ENCODE assay signal across 1 cellular context in the genomic region with DNA sequence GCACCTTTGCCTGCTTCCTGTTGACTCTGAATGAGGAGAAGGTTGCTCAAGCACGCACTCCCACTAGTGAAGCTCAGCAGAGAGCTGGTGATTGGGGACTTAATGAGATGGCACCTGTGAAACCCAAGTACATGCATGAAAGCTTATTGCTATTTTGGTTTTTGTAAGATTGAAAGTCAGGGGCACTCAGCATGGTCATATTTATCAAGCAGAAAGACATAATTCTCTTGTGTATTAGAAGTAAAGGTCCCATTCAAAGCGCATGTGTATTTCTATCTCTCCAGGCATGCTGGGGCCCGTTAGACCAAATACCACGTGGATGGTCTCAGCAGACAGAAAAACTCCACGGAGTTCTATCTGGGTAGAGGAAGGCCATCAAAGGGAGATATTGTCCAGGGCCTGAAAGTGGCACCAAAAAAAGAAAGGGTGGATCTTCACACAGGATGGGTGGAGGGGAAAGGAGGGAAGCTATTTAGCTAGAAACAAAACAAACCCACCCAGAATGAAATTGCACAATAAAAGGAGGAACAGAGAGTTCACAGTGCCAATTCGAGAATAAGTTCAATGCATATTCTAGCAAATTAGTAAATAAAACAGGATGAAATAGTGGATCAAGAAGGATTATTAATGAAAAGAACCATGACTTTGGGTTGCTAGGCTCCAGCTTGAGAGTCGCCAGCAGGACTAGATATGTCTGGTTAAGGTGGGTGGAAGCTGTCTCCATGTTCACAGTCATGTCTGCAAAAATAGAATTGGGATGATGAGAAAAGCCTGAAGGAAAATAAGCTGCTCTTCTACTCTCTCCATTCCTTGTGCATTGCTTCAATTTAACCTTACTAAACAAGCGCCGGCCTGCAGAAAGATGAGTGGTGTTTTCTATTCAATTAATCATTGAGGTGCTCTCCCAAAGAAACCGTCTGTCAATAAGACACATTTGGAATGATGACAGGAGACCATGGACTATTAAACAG.
TF ChIP-seq lines count a peak whose summit lies in the region.

No MANE protein-coding gene starts in this region.

TF ChIP-seq in GM12878, 131 proteins besides CTCF, POLR2A, EP300 and RAD21 (continued from another document):
- no peak for TF ChIP-seq REST (IDR thresholded peaks at IDR 0.05; ENCODE audit: low read depth, low read length)
- no peak for TF ChIP-seq ZBTB33 (IDR thresholded peaks at IDR 0.05)
- no peak for TF ChIP-seq BMI1 (IDR thresholded peaks at IDR 0.05; ENCODE audit: borderline replicate concordance)
- no peak for TF ChIP-seq BCL11A (IDR thresholded peaks at IDR 0.05; ENCODE audit: low read depth, low read length)
- TF ChIP-seq ZZZ3 (IDR thresholded peaks at IDR 0.05; ENCODE audit: control insufficient read depth, insufficient read length, low read depth) = no peak
- no peak for TF ChIP-seq NR2C1 (IDR thresholded peaks at IDR 0.05)
- no peak for TF ChIP-seq RELA (IDR thresholded peaks at IDR 0.05; ENCODE audit: borderline replicate concordance, partially characterized antibody)
- TF ChIP-seq, protein P1, sequence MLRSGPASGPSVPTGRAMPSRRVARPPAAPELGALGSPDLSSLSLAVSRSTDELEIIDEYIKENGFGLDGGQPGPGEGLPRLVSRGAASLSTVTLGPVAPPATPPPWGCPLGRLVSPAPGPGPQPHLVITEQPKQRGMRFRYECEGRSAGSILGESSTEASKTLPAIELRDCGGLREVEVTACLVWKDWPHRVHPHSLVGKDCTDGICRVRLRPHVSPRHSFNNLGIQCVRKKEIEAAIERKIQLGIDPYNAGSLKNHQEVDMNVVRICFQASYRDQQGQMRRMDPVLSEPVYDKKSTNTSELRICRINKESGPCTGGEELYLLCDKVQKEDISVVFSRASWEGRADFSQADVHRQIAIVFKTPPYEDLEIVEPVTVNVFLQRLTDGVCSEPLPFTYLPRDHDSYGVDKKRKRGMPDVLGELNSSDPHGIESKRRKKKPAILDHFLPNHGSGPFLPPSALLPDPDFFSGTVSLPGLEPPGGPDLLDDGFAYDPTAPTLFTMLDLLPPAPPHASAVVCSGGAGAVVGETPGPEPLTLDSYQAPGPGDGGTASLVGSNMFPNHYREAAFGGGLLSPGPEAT (IDR thresholded peaks at IDR 0.05; ENCODE audit: low read depth) = no peak
- peak; percentile 34; the same call in 1 of the 2 replicates for TF ChIP-seq SPI1 (IDR thresholded peaks at IDR 0.05; ENCODE audit: borderline replicate concordance, insufficient read depth, low read depth, low read length)
- no peak for TF ChIP-seq BACH1 (IDR thresholded peaks at IDR 0.05; ENCODE audit: borderline replicate concordance)
- TF ChIP-seq IKZF2 (IDR thresholded peaks at IDR 0.05) = peak in 1 of 2 experiments; percentile 40; a peak in 2 of 4 replicates
- TF ChIP-seq, protein P2, sequence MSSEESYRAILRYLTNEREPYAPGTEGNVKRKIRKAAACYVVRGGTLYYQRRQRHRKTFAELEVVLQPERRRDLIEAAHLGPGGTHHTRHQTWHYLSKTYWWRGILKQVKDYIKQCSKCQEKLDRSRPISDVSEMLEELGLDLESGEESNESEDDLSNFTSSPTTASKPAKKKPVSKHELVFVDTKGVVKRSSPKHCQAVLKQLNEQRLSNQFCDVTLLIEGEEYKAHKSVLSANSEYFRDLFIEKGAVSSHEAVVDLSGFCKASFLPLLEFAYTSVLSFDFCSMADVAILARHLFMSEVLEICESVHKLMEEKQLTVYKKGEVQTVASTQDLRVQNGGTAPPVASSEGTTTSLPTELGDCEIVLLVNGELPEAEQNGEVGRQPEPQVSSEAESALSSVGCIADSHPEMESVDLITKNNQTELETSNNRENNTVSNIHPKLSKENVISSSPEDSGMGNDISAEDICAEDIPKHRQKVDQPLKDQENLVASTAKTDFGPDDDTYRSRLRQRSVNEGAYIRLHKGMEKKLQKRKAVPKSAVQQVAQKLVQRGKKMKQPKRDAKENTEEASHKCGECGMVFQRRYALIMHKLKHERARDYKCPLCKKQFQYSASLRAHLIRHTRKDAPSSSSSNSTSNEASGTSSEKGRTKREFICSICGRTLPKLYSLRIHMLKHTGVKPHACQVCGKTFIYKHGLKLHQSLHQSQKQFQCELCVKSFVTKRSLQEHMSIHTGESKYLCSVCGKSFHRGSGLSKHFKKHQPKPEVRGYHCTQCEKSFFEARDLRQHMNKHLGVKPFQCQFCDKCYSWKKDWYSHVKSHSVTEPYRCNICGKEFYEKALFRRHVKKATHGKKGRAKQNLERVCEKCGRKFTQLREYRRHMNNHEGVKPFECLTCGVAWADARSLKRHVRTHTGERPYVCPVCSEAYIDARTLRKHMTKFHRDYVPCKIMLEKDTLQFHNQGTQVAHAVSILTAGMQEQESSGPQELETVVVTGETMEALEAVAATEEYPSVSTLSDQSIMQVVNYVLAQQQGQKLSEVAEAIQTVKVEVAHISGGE (CRISPR knock-in tag; IDR thresholded peaks at IDR 0.05) = no peak
- no peak for TF ChIP-seq ZNF384 (IDR thresholded peaks at IDR 0.05; ENCODE audit: borderline replicate concordance, low read depth, low read length)
- TF ChIP-seq RB1 (IDR thresholded peaks at IDR 0.05; ENCODE audit: borderline replicate concordance) = no peak
- no peak for TF ChIP-seq SMARCA5 (IDR thresholded peaks at IDR 0.05)
- TF ChIP-seq, protein P3, sequence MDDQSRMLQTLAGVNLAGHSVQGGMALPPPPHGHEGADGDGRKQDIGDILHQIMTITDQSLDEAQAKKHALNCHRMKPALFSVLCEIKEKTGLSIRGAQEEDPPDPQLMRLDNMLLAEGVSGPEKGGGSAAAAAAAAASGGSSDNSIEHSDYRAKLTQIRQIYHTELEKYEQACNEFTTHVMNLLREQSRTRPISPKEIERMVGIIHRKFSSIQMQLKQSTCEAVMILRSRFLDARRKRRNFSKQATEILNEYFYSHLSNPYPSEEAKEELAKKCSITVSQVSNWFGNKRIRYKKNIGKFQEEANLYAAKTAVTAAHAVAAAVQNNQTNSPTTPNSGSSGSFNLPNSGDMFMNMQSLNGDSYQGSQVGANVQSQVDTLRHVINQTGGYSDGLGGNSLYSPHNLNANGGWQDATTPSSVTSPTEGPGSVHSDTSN (IDR thresholded peaks at IDR 0.05; ENCODE audit: insufficient replicate concordance, low read depth, low read length) = no peak
- TF ChIP-seq CREM (IDR thresholded peaks at IDR 0.05; ENCODE audit: low read depth) = no peak
- no peak for TF ChIP-seq CBX5 (IDR thresholded peaks at IDR 0.05; ENCODE audit: low read depth)
- no peak for TF ChIP-seq RBBP5 (conservative IDR thresholded peaks at IDR 0.05)
- TF ChIP-seq ZNF24 (IDR thresholded peaks at IDR 0.05) = no peak
- no peak for TF ChIP-seq PAX8 (IDR thresholded peaks at IDR 0.05)
- no peak for TF ChIP-seq POLR2AphosphoS5 (IDR thresholded peaks at IDR 0.05; ENCODE audit: low read length)
- TF ChIP-seq SRF (IDR thresholded peaks at IDR 0.05; ENCODE audit: low read depth in 2 of 2, low read length in 2 of 2) = no peak
- no peak for TF ChIP-seq TCF7 (IDR thresholded peaks at IDR 0.05; ENCODE audit: borderline replicate concordance)
- no peak for TF ChIP-seq SIN3A (IDR thresholded peaks at IDR 0.05; ENCODE audit: low read depth, low read length)
- TF ChIP-seq PAX5 (IDR thresholded peaks at IDR 0.05; ENCODE audit: borderline replicate concordance, low read depth, low read length) = 0 out of 2 replicates have a peak, but pooled peaks have one; percentile 9
- peak; percentile 6 to 45; a peak in 2 of 4 replicates for TF ChIP-seq BHLHE40 (IDR thresholded peaks at IDR 0.05; ENCODE audit: borderline replicate concordance in 1 of 2, low read depth in 2 of 2, low read length in 1 of 2)
- TF ChIP-seq, protein P4, sequence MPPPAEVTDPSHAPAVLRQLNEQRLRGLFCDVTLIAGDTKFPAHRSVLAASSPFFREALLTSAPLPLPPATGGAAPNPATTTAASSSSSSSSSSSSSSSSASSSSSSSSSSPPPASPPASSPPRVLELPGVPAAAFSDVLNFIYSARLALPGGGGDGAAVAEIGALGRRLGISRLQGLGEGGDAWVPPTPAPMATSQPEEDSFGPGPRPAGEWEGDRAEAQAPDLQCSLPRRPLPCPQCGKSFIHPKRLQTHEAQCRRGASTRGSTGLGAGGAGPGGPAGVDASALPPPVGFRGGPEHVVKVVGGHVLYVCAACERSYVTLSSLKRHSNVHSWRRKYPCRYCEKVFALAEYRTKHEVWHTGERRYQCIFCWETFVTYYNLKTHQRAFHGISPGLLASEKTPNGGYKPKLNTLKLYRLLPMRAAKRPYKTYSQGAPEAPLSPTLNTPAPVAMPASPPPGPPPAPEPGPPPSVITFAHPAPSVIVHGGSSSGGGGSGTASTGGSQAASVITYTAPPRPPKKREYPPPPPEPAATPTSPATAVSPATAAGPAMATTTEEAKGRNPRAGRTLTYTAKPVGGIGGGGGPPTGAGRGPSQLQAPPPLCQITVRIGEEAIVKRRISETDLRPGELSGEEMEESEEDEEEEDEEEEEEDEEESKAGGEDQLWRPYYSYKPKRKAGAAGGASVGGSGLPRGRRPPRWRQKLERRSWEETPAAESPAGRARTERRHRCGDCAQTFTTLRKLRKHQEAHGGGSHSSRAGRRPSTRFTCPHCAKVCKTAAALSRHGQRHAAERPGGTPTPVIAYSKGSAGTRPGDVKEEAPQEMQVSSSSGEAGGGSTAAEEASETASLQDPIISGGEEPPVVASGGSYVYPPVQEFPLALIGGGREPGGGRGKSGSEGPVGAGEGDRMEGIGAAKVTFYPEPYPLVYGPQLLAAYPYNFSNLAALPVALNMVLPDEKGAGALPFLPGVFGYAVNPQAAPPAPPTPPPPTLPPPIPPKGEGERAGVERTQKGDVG (CRISPR knock-in tag; IDR thresholded peaks at IDR 0.05) = no peak
- TF ChIP-seq CBX3 (IDR thresholded peaks at IDR 0.05; ENCODE audit: borderline replicate concordance, low read depth) = no peak
- TF ChIP-seq IKZF1 (conservative IDR thresholded peaks at IDR 0.05) = 0 out of 2 replicates have a peak, but pooled peaks have one; percentile 17
- TF ChIP-seq ZSCAN29 (IDR thresholded peaks at IDR 0.05) = no peak
- TF ChIP-seq TARDBP (IDR thresholded peaks at IDR 0.05; ENCODE audit: borderline replicate concordance) = no peak
- no peak for TF ChIP-seq EGR1 (IDR thresholded peaks at IDR 0.05; ENCODE audit: borderline replicate concordance in 1 of 2, low read depth in 2 of 2, low read length in 2 of 2)
- TF ChIP-seq HDAC6 (IDR thresholded peaks at IDR 0.05; ENCODE audit: unreplicated experiment) = no peak
TF ChIP-seq in GM12878: peak in this region for 12.
